Comparison of ENCODE assay signal across 1 cellular context in the genomic region with DNA sequence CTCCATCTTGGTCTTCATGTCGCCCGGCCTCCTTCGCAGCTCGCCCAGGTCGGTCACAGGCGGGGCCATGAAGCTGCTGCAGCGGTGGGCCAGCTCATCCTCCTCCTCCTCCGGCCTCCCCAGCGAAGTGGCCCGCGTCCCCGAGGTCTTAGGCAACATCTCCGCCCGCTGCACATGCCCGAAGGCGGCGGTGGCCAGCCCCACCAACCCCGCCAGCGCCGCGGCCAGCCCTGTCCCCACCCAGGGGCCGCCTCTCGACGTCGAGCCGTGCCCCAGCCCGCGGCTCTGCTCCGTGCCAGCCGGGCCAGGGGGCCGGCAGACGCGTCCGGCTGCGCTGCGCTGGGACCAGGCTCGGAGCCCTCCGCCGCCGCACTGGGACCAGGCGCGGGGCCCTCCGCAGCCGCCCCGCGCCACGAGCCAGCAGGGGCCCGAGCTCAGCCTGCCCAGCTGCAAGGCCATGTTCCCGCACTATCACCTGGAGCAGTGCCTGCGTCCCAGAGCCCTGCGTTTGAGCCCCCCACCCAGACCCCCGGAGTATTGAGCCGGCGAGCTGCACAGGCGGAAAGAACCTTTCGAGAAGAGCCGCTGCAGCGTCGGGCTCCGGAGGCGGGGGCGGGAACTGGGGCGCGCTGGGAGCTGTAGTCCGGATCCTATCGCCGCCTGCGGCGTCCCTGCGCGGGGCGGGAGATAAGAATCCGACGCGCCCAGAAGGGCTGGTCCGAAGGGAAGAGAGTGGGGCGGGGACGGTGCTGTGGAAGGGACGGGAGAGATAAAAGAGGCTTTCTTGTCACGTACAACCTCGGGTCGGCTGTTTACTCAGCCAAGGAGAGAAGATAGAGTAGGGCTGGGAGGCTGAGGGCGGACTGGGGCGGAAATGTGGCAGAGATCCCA.
A peak's percentile ranks its signal among the peaks of the same experiment; 100 is the strongest.
TF ChIP-seq lines count a peak whose summit lies in the region.

A gene (minus strand): TSS at position 566 of the 891 bp plus-strand sequence. CDS start 107 bp downstream, at position 459.

TF ChIP-seq in HepG2, 621 proteins besides CTCF, POLR2A, EP300 and RAD21 (continued from another document and continues in another):
- TF ChIP-seq ZNF781 (CRISPR knock-in tag; IDR thresholded peaks at IDR 0.05; ENCODE audit: borderline replicate concordance, not compliant biosample characterization): no peak
- TF ChIP-seq CBFB (CRISPR knock-in tag; IDR thresholded peaks at IDR 0.05): peak; percentile 61; the same call in 1 of the 2 replicates
- TF ChIP-seq ZNF446 (CRISPR knock-in tag; IDR thresholded peaks at IDR 0.05): peak; percentile 84
- 0 out of 2 replicates have a peak, but pooled peaks have one; percentile 31 for TF ChIP-seq PCBP1 (IDR thresholded peaks at IDR 0.05; ENCODE audit: borderline replicate concordance, low read depth, low read length)
- TF ChIP-seq, protein P1, sequence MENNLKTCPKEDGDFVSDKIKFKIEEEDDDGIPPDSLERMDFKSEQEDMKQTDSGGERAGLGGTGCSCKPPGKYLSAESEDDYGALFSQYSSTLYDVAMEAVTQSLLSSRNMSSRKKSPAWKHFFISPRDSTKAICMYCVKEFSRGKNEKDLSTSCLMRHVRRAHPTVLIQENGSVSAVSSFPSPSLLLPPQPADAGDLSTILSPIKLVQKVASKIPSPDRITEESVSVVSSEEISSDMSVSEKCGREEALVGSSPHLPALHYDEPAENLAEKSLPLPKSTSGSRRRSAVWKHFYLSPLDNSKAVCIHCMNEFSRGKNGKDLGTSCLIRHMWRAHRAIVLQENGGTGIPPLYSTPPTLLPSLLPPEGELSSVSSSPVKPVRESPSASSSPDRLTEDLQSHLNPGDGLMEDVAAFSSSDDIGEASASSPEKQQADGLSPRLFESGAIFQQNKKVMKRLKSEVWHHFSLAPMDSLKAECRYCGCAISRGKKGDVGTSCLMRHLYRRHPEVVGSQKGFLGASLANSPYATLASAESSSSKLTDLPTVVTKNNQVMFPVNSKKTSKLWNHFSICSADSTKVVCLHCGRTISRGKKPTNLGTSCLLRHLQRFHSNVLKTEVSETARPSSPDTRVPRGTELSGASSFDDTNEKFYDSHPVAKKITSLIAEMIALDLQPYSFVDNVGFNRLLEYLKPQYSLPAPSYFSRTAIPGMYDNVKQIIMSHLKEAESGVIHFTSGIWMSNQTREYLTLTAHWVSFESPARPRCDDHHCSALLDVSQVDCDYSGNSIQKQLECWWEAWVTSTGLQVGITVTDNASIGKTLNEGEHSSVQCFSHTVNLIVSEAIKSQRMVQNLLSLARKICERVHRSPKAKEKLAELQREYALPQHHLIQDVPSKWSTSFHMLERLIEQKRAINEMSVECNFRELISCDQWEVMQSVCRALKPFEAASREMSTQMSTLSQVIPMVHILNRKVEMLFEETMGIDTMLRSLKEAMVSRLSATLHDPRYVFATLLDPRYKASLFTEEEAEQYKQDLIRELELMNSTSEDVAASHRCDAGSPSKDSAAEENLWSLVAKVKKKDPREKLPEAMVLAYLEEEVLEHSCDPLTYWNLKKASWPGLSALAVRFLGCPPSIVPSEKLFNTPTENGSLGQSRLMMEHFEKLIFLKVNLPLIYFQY (CRISPR knock-in tag; IDR thresholded peaks at IDR 0.05; ENCODE audit: borderline replicate concordance): peak; percentile 30
- peak; percentile 28 for TF ChIP-seq NCOA2 (CRISPR knock-in tag; IDR thresholded peaks at IDR 0.05)
- TF ChIP-seq HOXA9 (CRISPR knock-in tag; IDR thresholded peaks at IDR 0.05; ENCODE audit: borderline replicate concordance): no peak
- peak; percentile 89 for TF ChIP-seq HES4 (CRISPR knock-in tag; IDR thresholded peaks at IDR 0.05; ENCODE audit: borderline replicate concordance)
- TF ChIP-seq, protein P2, sequence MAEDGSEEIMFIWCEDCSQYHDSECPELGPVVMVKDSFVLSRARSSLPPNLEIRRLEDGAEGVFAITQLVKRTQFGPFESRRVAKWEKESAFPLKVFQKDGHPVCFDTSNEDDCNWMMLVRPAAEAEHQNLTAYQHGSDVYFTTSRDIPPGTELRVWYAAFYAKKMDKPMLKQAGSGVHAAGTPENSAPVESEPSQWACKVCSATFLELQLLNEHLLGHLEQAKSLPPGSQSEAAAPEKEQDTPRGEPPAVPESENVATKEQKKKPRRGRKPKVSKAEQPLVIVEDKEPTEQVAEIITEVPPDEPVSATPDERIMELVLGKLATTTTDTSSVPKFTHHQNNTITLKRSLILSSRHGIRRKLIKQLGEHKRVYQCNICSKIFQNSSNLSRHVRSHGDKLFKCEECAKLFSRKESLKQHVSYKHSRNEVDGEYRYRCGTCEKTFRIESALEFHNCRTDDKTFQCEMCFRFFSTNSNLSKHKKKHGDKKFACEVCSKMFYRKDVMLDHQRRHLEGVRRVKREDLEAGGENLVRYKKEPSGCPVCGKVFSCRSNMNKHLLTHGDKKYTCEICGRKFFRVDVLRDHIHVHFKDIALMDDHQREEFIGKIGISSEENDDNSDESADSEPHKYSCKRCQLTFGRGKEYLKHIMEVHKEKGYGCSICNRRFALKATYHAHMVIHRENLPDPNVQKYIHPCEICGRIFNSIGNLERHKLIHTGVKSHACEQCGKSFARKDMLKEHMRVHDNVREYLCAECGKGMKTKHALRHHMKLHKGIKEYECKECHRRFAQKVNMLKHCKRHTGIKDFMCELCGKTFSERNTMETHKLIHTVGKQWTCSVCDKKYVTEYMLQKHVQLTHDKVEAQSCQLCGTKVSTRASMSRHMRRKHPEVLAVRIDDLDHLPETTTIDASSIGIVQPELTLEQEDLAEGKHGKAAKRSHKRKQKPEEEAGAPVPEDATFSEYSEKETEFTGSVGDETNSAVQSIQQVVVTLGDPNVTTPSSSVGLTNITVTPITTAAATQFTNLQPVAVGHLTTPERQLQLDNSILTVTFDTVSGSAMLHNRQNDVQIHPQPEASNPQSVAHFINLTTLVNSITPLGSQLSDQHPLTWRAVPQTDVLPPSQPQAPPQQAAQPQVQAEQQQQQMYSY (CRISPR knock-in tag; IDR thresholded peaks at IDR 0.05): peak; percentile 53
- TF ChIP-seq PPARG (CRISPR knock-in tag; conservative IDR thresholded peaks at IDR 0.05): peak; percentile 54; the same call in 1 of the 2 replicates
- no peak for TF ChIP-seq ZNF30 (CRISPR knock-in tag; IDR thresholded peaks at IDR 0.05)
- TF ChIP-seq ARNTL (CRISPR knock-in tag; IDR thresholded peaks at IDR 0.05): peak; percentile 51; the same call in 1 of the 2 replicates
- no peak for TF ChIP-seq KDM6A (CRISPR knock-in tag; IDR thresholded peaks at IDR 0.05; ENCODE audit: low read depth)
- peak; percentile 36; the same call in 1 of the 2 replicates for TF ChIP-seq ZSCAN9 (CRISPR knock-in tag; IDR thresholded peaks at IDR 0.05; ENCODE audit: borderline replicate concordance)
- TF ChIP-seq ZNF564 (CRISPR knock-in tag; IDR thresholded peaks at IDR 0.05): peak; percentile 17; the same call in 1 of the 2 replicates
- peak; percentile 36; the same call in 1 of the 2 replicates for TF ChIP-seq ZNF792 (CRISPR knock-in tag; IDR thresholded peaks at IDR 0.05)
- TF ChIP-seq, protein P3, sequence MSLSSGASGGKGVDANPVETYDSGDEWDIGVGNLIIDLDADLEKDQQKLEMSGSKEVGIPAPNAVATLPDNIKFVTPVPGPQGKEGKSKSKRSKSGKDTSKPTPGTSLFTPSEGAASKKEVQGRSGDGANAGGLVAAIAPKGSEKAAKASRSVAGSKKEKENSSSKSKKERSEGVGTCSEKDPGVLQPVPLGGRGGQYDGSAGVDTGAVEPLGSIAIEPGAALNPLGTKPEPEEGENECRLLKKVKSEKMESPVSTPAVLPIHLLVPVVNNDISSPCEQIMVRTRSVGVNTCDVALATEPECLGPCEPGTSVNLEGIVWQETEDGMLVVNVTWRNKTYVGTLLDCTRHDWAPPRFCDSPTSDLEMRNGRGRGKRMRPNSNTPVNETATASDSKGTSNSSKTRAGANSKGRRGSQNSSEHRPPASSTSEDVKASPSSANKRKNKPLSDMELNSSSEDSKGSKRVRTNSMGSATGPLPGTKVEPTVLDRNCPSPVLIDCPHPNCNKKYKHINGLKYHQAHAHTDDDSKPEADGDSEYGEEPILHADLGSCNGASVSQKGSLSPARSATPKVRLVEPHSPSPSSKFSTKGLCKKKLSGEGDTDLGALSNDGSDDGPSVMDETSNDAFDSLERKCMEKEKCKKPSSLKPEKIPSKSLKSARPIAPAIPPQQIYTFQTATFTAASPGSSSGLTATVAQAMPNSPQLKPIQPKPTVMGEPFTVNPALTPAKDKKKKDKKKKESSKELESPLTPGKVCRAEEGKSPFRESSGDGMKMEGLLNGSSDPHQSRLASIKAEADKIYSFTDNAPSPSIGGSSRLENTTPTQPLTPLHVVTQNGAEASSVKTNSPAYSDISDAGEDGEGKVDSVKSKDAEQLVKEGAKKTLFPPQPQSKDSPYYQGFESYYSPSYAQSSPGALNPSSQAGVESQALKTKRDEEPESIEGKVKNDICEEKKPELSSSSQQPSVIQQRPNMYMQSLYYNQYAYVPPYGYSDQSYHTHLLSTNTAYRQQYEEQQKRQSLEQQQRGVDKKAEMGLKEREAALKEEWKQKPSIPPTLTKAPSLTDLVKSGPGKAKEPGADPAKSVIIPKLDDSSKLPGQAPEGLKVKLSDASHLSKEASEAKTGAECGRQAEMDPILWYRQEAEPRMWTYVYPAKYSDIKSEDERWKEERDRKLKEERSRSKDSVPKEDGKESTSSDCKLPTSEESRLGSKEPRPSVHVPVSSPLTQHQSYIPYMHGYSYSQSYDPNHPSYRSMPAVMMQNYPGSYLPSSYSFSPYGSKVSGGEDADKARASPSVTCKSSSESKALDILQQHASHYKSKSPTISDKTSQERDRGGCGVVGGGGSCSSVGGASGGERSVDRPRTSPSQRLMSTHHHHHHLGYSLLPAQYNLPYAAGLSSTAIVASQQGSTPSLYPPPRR (CRISPR knock-in tag; IDR thresholded peaks at IDR 0.05; ENCODE audit: borderline replicate concordance): peak; percentile 77
- TF ChIP-seq, protein P4, sequence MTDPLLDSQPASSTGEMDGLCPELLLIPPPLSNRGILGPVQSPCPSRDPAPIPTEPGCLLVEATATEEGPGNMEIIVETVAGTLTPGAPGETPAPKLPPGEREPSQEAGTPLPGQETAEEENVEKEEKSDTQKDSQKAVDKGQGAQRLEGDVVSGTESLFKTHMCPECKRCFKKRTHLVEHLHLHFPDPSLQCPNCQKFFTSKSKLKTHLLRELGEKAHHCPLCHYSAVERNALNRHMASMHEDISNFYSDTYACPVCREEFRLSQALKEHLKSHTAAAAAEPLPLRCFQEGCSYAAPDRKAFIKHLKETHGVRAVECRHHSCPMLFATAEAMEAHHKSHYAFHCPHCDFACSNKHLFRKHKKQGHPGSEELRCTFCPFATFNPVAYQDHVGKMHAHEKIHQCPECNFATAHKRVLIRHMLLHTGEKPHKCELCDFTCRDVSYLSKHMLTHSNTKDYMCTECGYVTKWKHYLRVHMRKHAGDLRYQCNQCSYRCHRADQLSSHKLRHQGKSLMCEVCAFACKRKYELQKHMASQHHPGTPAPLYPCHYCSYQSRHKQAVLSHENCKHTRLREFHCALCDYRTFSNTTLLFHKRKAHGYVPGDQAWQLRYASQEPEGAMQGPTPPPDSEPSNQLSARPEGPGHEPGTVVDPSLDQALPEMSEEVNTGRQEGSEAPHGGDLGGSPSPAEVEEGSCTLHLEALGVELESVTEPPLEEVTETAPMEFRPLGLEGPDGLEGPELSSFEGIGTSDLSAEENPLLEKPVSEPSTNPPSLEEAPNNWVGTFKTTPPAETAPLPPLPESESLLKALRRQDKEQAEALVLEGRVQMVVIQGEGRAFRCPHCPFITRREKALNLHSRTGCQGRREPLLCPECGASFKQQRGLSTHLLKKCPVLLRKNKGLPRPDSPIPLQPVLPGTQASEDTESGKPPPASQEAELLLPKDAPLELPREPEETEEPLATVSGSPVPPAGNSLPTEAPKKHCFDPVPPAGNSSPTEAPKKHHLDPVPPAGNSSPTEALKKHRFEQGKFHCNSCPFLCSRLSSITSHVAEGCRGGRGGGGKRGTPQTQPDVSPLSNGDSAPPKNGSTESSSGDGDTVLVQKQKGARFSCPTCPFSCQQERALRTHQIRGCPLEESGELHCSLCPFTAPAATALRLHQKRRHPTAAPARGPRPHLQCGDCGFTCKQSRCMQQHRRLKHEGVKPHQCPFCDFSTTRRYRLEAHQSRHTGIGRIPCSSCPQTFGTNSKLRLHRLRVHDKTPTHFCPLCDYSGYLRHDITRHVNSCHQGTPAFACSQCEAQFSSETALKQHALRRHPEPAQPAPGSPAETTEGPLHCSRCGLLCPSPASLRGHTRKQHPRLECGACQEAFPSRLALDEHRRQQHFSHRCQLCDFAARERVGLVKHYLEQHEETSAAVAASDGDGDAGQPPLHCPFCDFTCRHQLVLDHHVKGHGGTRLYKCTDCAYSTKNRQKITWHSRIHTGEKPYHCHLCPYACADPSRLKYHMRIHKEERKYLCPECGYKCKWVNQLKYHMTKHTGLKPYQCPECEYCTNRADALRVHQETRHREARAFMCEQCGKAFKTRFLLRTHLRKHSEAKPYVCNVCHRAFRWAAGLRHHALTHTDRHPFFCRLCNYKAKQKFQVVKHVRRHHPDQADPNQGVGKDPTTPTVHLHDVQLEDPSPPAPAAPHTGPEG (CRISPR knock-in tag; IDR thresholded peaks at IDR 0.05): peak; percentile 51; the same call in 1 of the 2 replicates
- TF ChIP-seq, protein P5, sequence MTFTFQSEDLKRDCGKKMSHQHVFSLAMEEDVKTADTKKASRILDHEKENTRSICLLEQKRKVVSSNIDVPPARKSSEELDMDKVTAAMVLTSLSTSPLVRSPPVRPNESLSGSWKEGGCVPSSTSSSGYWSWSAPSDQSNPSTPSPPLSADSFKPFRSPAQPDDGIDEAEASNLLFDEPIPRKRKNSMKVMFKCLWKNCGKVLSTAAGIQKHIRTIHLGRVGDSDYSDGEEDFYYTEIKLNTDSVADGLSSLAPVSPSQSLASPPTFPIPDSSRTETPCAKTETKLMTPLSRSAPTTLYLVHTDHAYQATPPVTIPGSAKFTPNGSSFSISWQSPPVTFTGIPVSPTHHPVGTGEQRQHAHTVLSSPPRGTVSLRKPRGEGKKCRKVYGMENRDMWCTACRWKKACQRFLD (CRISPR knock-in tag; IDR thresholded peaks at IDR 0.05; ENCODE audit: borderline replicate concordance): peak; percentile 23; the same call in 1 of the 2 replicates
- TF ChIP-seq ZKSCAN8 (CRISPR knock-in tag; IDR thresholded peaks at IDR 0.05; ENCODE audit: borderline replicate concordance): no peak
- TF ChIP-seq, protein P6, sequence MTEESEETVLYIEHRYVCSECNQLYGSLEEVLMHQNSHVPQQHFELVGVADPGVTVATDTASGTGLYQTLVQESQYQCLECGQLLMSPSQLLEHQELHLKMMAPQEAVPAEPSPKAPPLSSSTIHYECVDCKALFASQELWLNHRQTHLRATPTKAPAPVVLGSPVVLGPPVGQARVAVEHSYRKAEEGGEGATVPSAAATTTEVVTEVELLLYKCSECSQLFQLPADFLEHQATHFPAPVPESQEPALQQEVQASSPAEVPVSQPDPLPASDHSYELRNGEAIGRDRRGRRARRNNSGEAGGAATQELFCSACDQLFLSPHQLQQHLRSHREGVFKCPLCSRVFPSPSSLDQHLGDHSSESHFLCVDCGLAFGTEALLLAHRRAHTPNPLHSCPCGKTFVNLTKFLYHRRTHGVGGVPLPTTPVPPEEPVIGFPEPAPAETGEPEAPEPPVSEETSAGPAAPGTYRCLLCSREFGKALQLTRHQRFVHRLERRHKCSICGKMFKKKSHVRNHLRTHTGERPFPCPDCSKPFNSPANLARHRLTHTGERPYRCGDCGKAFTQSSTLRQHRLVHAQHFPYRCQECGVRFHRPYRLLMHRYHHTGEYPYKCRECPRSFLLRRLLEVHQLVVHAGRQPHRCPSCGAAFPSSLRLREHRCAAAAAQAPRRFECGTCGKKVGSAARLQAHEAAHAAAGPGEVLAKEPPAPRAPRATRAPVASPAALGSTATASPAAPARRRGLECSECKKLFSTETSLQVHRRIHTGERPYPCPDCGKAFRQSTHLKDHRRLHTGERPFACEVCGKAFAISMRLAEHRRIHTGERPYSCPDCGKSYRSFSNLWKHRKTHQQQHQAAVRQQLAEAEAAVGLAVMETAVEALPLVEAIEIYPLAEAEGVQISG (CRISPR knock-in tag; IDR thresholded peaks at IDR 0.05): peak; percentile 79
- TF ChIP-seq ZNF296 (CRISPR knock-in tag; conservative IDR thresholded peaks at IDR 0.05): no peak
- no peak for TF ChIP-seq SP140L (CRISPR knock-in tag; IDR thresholded peaks at IDR 0.05; ENCODE audit: borderline replicate concordance)
- no peak for TF ChIP-seq ZNF615 (CRISPR knock-in tag; IDR thresholded peaks at IDR 0.05; ENCODE audit: borderline replicate concordance)
